In genomic region chr4:185143596-185143969, GRCh38 we compare ENCODE assay signal across 8 cellular contexts. TPM values are rescaled to one million over a fixed set of nuclear protein-coding genes. Genes with fewer than 3 reads are reported as not detected.
DNase-seq lines count a peak whose midpoint lies in the region; ATAC-seq and TF ChIP-seq lines count a peak whose summit lies in the region.

No MANE protein-coding gene starts in this region.

- H3K36me3 Mint-ChIP-seq in T-helper 2 cell treated with Interferon-gamma antibody and Interleukin-4, amounts not matched to agents 5 μg/mL and 100 μg/mL, for 36 hours (ENCODE audit: low read depth), result no peaks in the 10 kb centered on the region

- H3K9me3 ChIP-seq in duodenal mucosa (ENCODE audit: control insufficient read depth in 1 of 2, low read length in 2 of 2), result no peaks in the 10 kb centered on the region

- peak overlapping the region; percentile 70 for H3K4me3 Mint-ChIP-seq in T-helper 2 cell treated with Interferon-gamma antibody and Interleukin-4, amounts not matched to agents 5 μg/mL and 100 μg/mL, for 36 hours

- peaks cover 0 to 3% of the 10 kb centered on the region in 2 donors for H3K36me3 ChIP-seq in duodenal mucosa (ENCODE audit: control insufficient read depth in 1 of 2, insufficient read depth in 2 of 2, low read length in 2 of 2)

- no peak overlapping the region for H3K27ac ChIP-seq in duodenal mucosa (ENCODE audit: low read depth, low read length)
- peak overlapping the region; percentile 53 for H3K27ac ChIP-seq in temporal lobe (ENCODE audit: low read depth, low read length)

- no peaks in the 10 kb centered on the region for H3K9me3 Mint-ChIP-seq in T-helper 2 cell treated with Interferon-gamma antibody and Interleukin-4, amounts not matched to agents 5 μg/mL and 100 μg/mL, for 36 hours

- in situ Hi-C loops in GM13977 (cut with MboI; ENCODE audit: low pct_unique_long_range_greater_than_20kb, low sequenced_read_pairs, unreplicated experiment), result no loop called here

- peak; percentile 35 for ATAC-seq in GM18502 (IDR thresholded peaks at IDR 0.05; ENCODE audit: poor library complexity, unreplicated experiment)
- ATAC-seq in HG03159 (IDR thresholded peaks at IDR 0.05; ENCODE audit: unreplicated experiment), result peak; percentile 21

- TF ChIP-seq CTCF in GM13977 (IDR thresholded peaks at IDR 0.05; ENCODE audit: extremely low read depth, insufficient read depth, missing control alignments), result no peak

- H3K4me3 ChIP-seq in duodenal mucosa (ENCODE audit: low read depth in 1 of 2, low read length in 2 of 2), result peak overlapping the region; percentile 65 to 78

- peak overlapping the region; percentile 4 to 57 for H3K9ac ChIP-seq in duodenal mucosa (ENCODE audit: low read depth in 1 of 2, low read length in 2 of 2)

- peaks cover 60% of the 10 kb centered on the region for H3K27me3 Mint-ChIP-seq in T-helper 2 cell treated with Interferon-gamma antibody and Interleukin-4, amounts not matched to agents 5 μg/mL and 100 μg/mL, for 36 hours (ENCODE audit: low read depth)

- peaks cover 0 to 3% of the 10 kb centered on the region in 2 donors for H3K27me3 ChIP-seq in duodenal mucosa (ENCODE audit: control insufficient read depth in 1 of 2, insufficient read depth in 2 of 2, low read length in 2 of 2)

- H3K4me1 ChIP-seq in duodenal mucosa (ENCODE audit: control insufficient read depth in 1 of 2, insufficient read depth in 2 of 2, low read length in 2 of 2), result peaks cover 9 to 11% of the 10 kb centered on the region in 2 donors

- H3K4me1 Mint-ChIP-seq in T-helper 2 cell treated with Interferon-gamma antibody and Interleukin-4, amounts not matched to agents 5 μg/mL and 100 μg/mL, for 36 hours (ENCODE audit: low read depth), result peaks cover 8% of the 10 kb centered on the region

- DNase-seq in A172 (ENCODE audit: low spot score) (peak; percentile 18), lung microvascular endothelial cell (ENCODE audit: low read depth in 2 of 2) (peak; percentile 19 to 44), GM13977 (ENCODE audit: low spot score) (no peak)
- no peak for DNase-seq in T-helper 2 cell treated with Interferon-gamma antibody and Interleukin-4, amounts not matched to agents 5 μg/mL and 100 μg/mL, for 36 hours (ENCODE audit: low spot score)

- H3K27ac Mint-ChIP-seq in T-helper 2 cell treated with Interferon-gamma antibody and Interleukin-4, amounts not matched to agents 5 μg/mL and 100 μg/mL, for 36 hours, result no peak overlapping the region

RNA-seq across cellular contexts. Expression of gene SLC25A4, which starts 0.5 kb away (rescaled TPM):
- 49.9 and 61.0 TPM in 2 replicates for total RNA-seq in A172 (2014; rRNA removed; shearing (Covaris generic))
- total RNA-seq in lung microvascular endothelial cell (5.2 and 6.3 TPM in 2 replicates), temporal lobe (26.1 TPM)

Comparison
In these comparisons a context has a peak if more than half of its experiments do, and no peak if none do; other contexts are left out.
1. DNase-seq: peak in A172 (single experiment) and lung microvascular endothelial cell (2 of 2); none in T-helper 2 cell treated with Interferon-gamma antibody and Interleukin-4, amounts not matched to agents 5 μg/mL and 100 μg/mL, for 36 hours (single experiment) and GM13977 (single experiment).